ENCODE assay signal across 32 cellular contexts in the genomic region with DNA sequence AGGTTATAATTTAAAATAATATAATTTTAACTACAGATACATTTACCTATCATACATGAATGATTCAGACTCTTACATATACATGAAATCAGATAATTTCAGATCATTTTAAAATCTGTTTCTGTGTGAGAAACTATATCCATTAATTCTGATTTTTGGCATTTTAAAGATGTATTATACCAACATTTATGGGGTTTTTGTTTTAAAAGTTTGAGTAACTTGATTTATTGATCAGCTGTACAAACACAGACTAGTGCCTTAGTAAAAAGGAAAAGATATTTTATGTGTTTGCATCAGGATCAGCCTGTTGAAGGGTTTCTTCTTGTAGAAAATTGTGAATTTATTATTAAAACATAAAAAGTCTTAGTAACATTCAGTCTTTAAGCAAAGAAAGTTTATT.
"Had no signal": no experiment of that assay in that cellular context is flagged by ENCODE, and none has a peak within 500 bp of the region (broad histone marks: within the 10 kb centered on the region; RNA-seq: fewer than 3 reads in every experiment).

No MANE protein-coding gene starts in this region.

- ATAC-seq: activated CD8-positive, alpha-beta T cell treated with anti-CD3 and anti-CD28 coated beads for 36 hours; activated T-cell treated with anti-CD3 and anti-CD28 coated beads, Interleukin-2, amount 50 U/mL, for 72 hours; activated T-helper 17 cell treated with anti-CD3 and anti-CD28 coated beads, Interleukin-2, amount 50 U/mL, for 72 hours; body of pancreas; T-helper 17 cell had no signal

- H3K27me3 ChIP-seq: body of pancreas, breast epithelium, Peyer's patch, SJSA1 had no signal

- DNase-seq: activated B cell treated with CpG ODN at 0.5 μM for 24 hours; activated CD4-positive, alpha-beta T cell treated with anti-CD3 and anti-CD28 coated beads for 4 hours; activated CD4-positive, CD25-positive, alpha-beta regulatory T cell treated with anti-CD3 and anti-CD28 coated beads, Interleukin-2, amount 50 U/mL, for 72 hours; activated CD8-positive, alpha-beta T cell treated with anti-CD3 and anti-CD28 coated beads for 36 hours; activated effector memory CD4-positive, alpha-beta T cell treated with anti-CD3 and anti-CD28 coated beads, Interleukin-2, amount 50 U/mL, for 16 hours; activated naive CD4-positive, alpha-beta T cell; activated naive CD4-positive, alpha-beta T cell treated with anti-CD3 and anti-CD28 coated beads, Interleukin-2, amount 50 U/mL, for 16 hours; activated naive CD8-positive, alpha-beta T cell treated with anti-CD3 and anti-CD28 coated beads for 36 hours; activated T-cell treated with anti-CD3 and anti-CD28 coated beads, Interleukin-2, amount 50 U/mL, for 1 hour; activated T-cell treated with anti-CD3 and anti-CD28 coated beads, Interleukin-2, amount 50 U/mL, for 72 hours; amygdala; body of pancreas; KG1; MM.1S; MV-4-11; NCI-H1092 treated with DMSO at 0.1 percent for 48 hours; NCI-H1417; NCI-H146; NCI-H187 treated with DMSO at 0.1 percent for 48 hours; NCI-H2081; NCI-H226; NCI-H524 treated with DMSO at 0.1 percent for 48 hours; Peyer's patch; RPMI8226; SHP77 treated with DMSO at 0.1 percent for 48 hours; SK-N-SH; T-helper 17 cell had no signal

- H3K9ac ChIP-seq: SK-N-SH had no signal

- H3K4me3 Mint-ChIP-seq: activated B cell treated with CpG ODN at 0.5 μM for 24 hours; activated CD8-positive, alpha-beta T cell treated with anti-CD3 and anti-CD28 coated beads for 36 hours; activated naive CD8-positive, alpha-beta T cell treated with anti-CD3 and anti-CD28 coated beads for 36 hours; activated T-cell treated with anti-CD3 and anti-CD28 coated beads, Interleukin-2, amount 50 U/mL, for 72 hours; activated T-helper 17 cell treated with anti-CD3 and anti-CD28 coated beads, Interleukin-2, amount 50 U/mL, for 72 hours; T-helper 17 cell had no signal

- FAIRE-seq: astrocyte had no signal

- H3K4me1 Mint-ChIP-seq: activated naive CD8-positive, alpha-beta T cell treated with anti-CD3 and anti-CD28 coated beads for 36 hours; activated T-helper 17 cell treated with anti-CD3 and anti-CD28 coated beads, Interleukin-2, amount 50 U/mL, for 72 hours had no signal

- H3K4me3 ChIP-seq: body of pancreas, breast epithelium, Peyer's patch, SJSA1 had no signal

- H3K9me3 ChIP-seq: body of pancreas, breast epithelium, Peyer's patch, SJSA1, SK-N-SH had no signal

- H3K27me3 Mint-ChIP-seq: activated B cell treated with CpG ODN at 0.5 μM for 24 hours; activated CD8-positive, alpha-beta T cell treated with anti-CD3 and anti-CD28 coated beads for 36 hours; activated naive CD8-positive, alpha-beta T cell treated with anti-CD3 and anti-CD28 coated beads for 36 hours; activated T-helper 17 cell treated with anti-CD3 and anti-CD28 coated beads, Interleukin-2, amount 50 U/mL, for 72 hours; T-helper 17 cell had no signal

- H3K4me1 ChIP-seq: body of pancreas, breast epithelium, SJSA1 had no signal

- H3K27ac ChIP-seq: body of pancreas, breast epithelium, SJSA1, VCaP had no signal

- H3K4me2 ChIP-seq: SK-N-SH had no signal

- H3K36me3 ChIP-seq: breast epithelium, Peyer's patch, SJSA1 had no signal

- H3K9me3 Mint-ChIP-seq: activated B cell treated with CpG ODN at 0.5 μM for 24 hours; activated CD8-positive, alpha-beta T cell treated with anti-CD3 and anti-CD28 coated beads for 36 hours; activated naive CD8-positive, alpha-beta T cell treated with anti-CD3 and anti-CD28 coated beads for 36 hours; activated T-cell treated with anti-CD3 and anti-CD28 coated beads, Interleukin-2, amount 50 U/mL, for 72 hours; activated T-helper 17 cell treated with anti-CD3 and anti-CD28 coated beads, Interleukin-2, amount 50 U/mL, for 72 hours had no signal

- H3K27ac Mint-ChIP-seq: activated B cell treated with CpG ODN at 0.5 μM for 24 hours; activated CD8-positive, alpha-beta T cell treated with anti-CD3 and anti-CD28 coated beads for 36 hours; activated naive CD8-positive, alpha-beta T cell treated with anti-CD3 and anti-CD28 coated beads for 36 hours; activated T-cell treated with anti-CD3 and anti-CD28 coated beads, Interleukin-2, amount 50 U/mL, for 72 hours; activated T-helper 17 cell treated with anti-CD3 and anti-CD28 coated beads, Interleukin-2, amount 50 U/mL, for 72 hours; T-helper 17 cell had no signal
